ENCODE assay signal across 1 cellular context in the genomic region with DNA sequence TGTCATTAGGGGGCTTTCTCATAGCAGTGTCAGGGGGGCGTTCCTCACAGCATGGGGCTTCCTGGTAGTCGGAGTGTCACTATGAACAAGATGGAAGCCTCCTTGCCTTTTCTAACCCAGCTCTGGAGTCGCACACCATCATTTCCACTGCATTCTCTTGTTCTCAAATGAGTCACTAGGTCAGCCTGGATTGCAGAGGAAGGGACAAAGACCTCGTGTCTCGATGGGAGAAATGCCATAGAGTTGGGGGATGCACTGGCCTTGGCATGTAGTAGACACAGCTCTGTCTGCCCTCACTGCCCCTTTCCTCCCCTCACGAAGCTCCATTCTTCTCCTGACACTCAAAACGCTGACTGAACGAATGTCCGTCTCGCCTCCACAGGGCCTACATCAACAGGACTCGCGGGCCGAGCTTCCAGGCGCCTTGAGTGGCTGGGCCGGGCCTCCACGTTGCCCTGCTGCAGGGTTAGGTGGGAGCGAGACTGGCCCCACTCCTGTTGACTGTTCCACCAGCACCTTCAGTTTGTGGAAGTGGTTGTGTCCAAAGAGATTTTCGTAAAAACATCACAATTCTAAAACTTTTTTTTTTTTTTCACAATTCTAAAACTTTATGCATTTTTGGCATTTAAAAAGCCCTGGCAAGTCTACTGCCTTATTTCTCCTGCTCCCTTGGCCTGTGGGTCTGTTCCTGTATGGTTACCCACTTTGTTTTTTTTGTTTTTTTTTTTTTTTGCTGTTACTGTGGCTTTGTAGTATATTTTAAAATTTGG.
TF ChIP-seq lines count a peak whose summit lies in the region.

No MANE protein-coding gene starts in this region.

TF ChIP-seq in H1, 55 proteins besides CTCF, POLR2A, EP300 and RAD21:
- TF ChIP-seq KDM5A (IDR thresholded peaks at IDR 0.05; ENCODE audit: low read length) (no peak), POLR2AphosphoS5 (IDR thresholded peaks at IDR 0.05; ENCODE audit: low read depth, low read length) (0 out of 2 replicates have a peak, but pooled peaks have one; percentile 36)
